In genomic region chr6:33410050-33410710, GRCh38 we compare ENCODE assay signal across 1 cellular context.
TF ChIP-seq lines count a peak whose summit lies in the region.

No MANE protein-coding gene starts in this region.

TF ChIP-seq in GM12878, 131 proteins besides CTCF, POLR2A, EP300 and RAD21 (continued from another document):
- TF ChIP-seq ESRRA (IDR thresholded peaks at IDR 0.05; ENCODE audit: low read length): no peak
- no peak for TF ChIP-seq CREB1 (IDR thresholded peaks at IDR 0.05; ENCODE audit: low read depth)
- TF ChIP-seq SMARCA5 (IDR thresholded peaks at IDR 0.05): no peak
- TF ChIP-seq NR2F1 (conservative IDR thresholded peaks at IDR 0.05): no peak
- TF ChIP-seq E2F4 (IDR thresholded peaks at IDR 0.05; ENCODE audit: low read depth, low read length): peak; percentile 88
- TF ChIP-seq REST (IDR thresholded peaks at IDR 0.05; ENCODE audit: low read depth, low read length): no peak
- TF ChIP-seq KLF5 (IDR thresholded peaks at IDR 0.05; ENCODE audit: partially characterized antibody): peak; percentile 30
- TF ChIP-seq KDM1A (IDR thresholded peaks at IDR 0.05; ENCODE audit: borderline replicate concordance): no peak
- TF ChIP-seq TCF12 (IDR thresholded peaks at IDR 0.05; ENCODE audit: low read depth, low read length): no peak
- no peak for TF ChIP-seq PML (IDR thresholded peaks at IDR 0.05; ENCODE audit: low read length)
- TF ChIP-seq HCFC1 (IDR thresholded peaks at IDR 0.05; ENCODE audit: low read length): no peak
- no peak for TF ChIP-seq SRF (IDR thresholded peaks at IDR 0.05; ENCODE audit: low read depth in 2 of 2, low read length in 2 of 2)
- TF ChIP-seq JUND (IDR thresholded peaks at IDR 0.05; ENCODE audit: low read depth, low read length): no peak
- peak; percentile 87 for TF ChIP-seq CHD2 (IDR thresholded peaks at IDR 0.05; ENCODE audit: borderline replicate concordance, low read depth, low read length)
- peak; percentile 24 for TF ChIP-seq RELA (IDR thresholded peaks at IDR 0.05; ENCODE audit: borderline replicate concordance, partially characterized antibody)
- TF ChIP-seq NR2C2 (IDR thresholded peaks at IDR 0.05; ENCODE audit: borderline replicate concordance, control insufficient read depth, insufficient read length, low read depth): no peak
